ENCODE assay signal across 13 cellular contexts in the genomic region with DNA sequence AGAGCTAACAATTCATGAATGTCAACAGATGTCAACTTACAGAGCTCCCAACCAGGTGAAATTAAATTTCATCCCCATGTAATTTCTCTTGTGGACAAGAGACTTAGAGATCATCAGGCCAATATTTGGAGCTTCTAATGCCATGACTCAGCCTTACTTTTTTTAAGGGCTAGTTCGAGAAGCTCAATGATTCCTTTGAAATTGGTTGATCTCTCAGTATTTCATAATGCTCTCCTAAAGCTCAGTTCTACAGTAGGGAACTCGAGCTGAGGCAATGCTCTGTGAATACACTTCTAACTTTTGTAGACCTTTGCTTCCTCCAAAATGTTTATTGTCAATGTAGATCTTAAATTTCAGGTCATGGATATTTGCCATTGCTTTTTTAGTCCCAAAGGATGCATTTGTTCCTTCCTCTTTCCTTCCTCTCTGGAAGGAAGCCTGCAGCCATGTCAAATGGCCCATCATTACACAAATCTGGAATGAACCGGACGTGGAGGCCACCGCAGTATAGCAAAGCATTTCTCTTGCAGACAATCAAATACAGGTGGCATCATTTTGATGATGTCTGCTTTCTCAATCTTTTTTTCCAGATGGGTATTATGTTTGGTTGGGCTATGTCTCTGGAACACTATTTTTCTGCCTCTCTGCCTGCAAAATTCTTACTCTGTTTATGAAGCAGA. TPM values are rescaled to one million over a fixed set of nuclear protein-coding genes. Genes with fewer than 3 reads are reported as not detected.
DNase-seq lines count a peak whose midpoint lies in the region; ATAC-seq and TF ChIP-seq lines count a peak whose summit lies in the region.
"Had no signal": no experiment of that assay in that cellular context is flagged by ENCODE, and none has a peak within 500 bp of the region (broad histone marks: within the 10 kb centered on the region; RNA-seq: fewer than 3 reads in every experiment).

No MANE protein-coding gene starts in this region.

- no peaks in the 10 kb centered on the region for H3K27me3 Mint-ChIP-seq in activated naive CD4-positive, alpha-beta T cell treated with anti-CD3 and anti-CD28 coated beads, Interleukin-2, amount 50 U/mL, for 24 hours

- ATAC-seq in upper lobe of left lung (ENCODE audit: low FRiP score in 2 of 2) (no peak), HG02678 (IDR thresholded peaks at IDR 0.05; ENCODE audit: unreplicated experiment) (no peak)

- no peak for DNase-seq in activated naive CD4-positive, alpha-beta T cell treated with anti-CD3 and anti-CD28 coated beads, Interleukin-2, amount 50 U/mL, for 16 hours
- DNase-seq in Peyer's patch (peak in 1 of 3 donors; percentile 44), fibroblast of peridontal ligament (ENCODE audit: extremely low read depth) (peak; percentile 18), upper lobe of left lung (no peak)
- no peak for DNase-seq in NK-92 treated with Interleukin-12 subunit alpha and Interleukin-12 subunit beta, amount 100 ng/mL, for 24 hours (lab: John Stamatoyannopoulos, UW)
- no peak for DNase-seq in stimulated activated CD4-positive, alpha-beta T cell treated with anti-CD3 and anti-CD28 coated beads, Interleukin-2, amount 100 ng/mL, for 48 hours
- DNase-seq: activated CD4-positive, alpha-beta T cell treated with anti-CD3 and anti-CD28 coated beads, Interleukin-2, amount 50 U/mL, for 4 hours; Karpas-422; NCI-H446 had no signal

- 55% methylated on average over 5 of the region's 5 CpGs for WGBS in upper lobe of left lung, 2 donors

- H3K36me3 ChIP-seq in Peyer's patch (no peaks in the 10 kb centered on the region), upper lobe of left lung (peaks cover 0 to 57% (median 9%) of the 10 kb centered on the region in 4 donors)
- H3K36me3 ChIP-seq: HAP-1 had no signal

- TF ChIP-seq POLR2A in Peyer's patch (IDR thresholded peaks at IDR 0.05) (no peak), upper lobe of left lung (IDR thresholded peaks at IDR 0.05) (no peak)

- no peak overlapping the region for H3K4me3 ChIP-seq in Peyer's patch
- no peak overlapping the region for H3K4me3 ChIP-seq in upper lobe of left lung
- H3K4me3 ChIP-seq: HAP-1, SK-N-MC had no signal

- H3K4me1 Mint-ChIP-seq in activated naive CD4-positive, alpha-beta T cell treated with anti-CD3 and anti-CD28 coated beads, Interleukin-2, amount 50 U/mL, for 24 hours: peaks cover 89% of the 10 kb centered on the region

- no peak for TF ChIP-seq CTCF in Peyer's patch (IDR thresholded peaks at IDR 0.05)
- no peak for TF ChIP-seq CTCF in upper lobe of left lung (IDR thresholded peaks at IDR 0.05)

- no peaks in the 10 kb centered on the region for H3K9me3 Mint-ChIP-seq in activated naive CD4-positive, alpha-beta T cell treated with anti-CD3 and anti-CD28 coated beads, Interleukin-2, amount 50 U/mL, for 24 hours

- H3K27ac ChIP-seq in Peyer's patch (peak overlapping the region; percentile 75 to 93 (median 88)), upper lobe of left lung (peak overlapping the region; percentile 79 to 84 (median 83))
- H3K27ac ChIP-seq: SK-N-MC had no signal

- H3K4me1 ChIP-seq in Peyer's patch: peaks cover 0 to 29% (median 10%) of the 10 kb centered on the region in 4 donors
- peaks cover 24 to 49% (median 33%) of the 10 kb centered on the region in 4 donors for H3K4me1 ChIP-seq in upper lobe of left lung
- H3K4me1 ChIP-seq: HAP-1 had no signal

- H3K27me3 ChIP-seq in Peyer's patch (no peaks in the 10 kb centered on the region), upper lobe of left lung (no peaks in the 10 kb centered on the region)

- TF ChIP-seq EP300 in upper lobe of left lung (IDR thresholded peaks at IDR 0.05): no peak

- peak overlapping the region; percentile 95 for H3K4me3 Mint-ChIP-seq in activated naive CD4-positive, alpha-beta T cell treated with anti-CD3 and anti-CD28 coated beads, Interleukin-2, amount 50 U/mL, for 24 hours

- peak overlapping the region; percentile 99 for H3K27ac Mint-ChIP-seq in activated naive CD4-positive, alpha-beta T cell treated with anti-CD3 and anti-CD28 coated beads, Interleukin-2, amount 50 U/mL, for 24 hours

- H3K36me3 Mint-ChIP-seq in activated naive CD4-positive, alpha-beta T cell treated with anti-CD3 and anti-CD28 coated beads, Interleukin-2, amount 50 U/mL, for 24 hours: peaks cover 5% of the 10 kb centered on the region

- H3K9me3 ChIP-seq in Peyer's patch (no peaks in the 10 kb centered on the region), upper lobe of left lung (no peaks in the 10 kb centered on the region)
- H3K9me3 ChIP-seq: HAP-1 had no signal

RNA-seq across cellular contexts. Expression of gene STARD5, which starts 28.3 kb away (rescaled TPM):
- total RNA-seq in Peyer's patch: 10 to 100 TPM; 37.8 to 39.6 (median 38.7) TPM
- 1 to 10 TPM; 3.0 to 8.3 (median 5.6) TPM for total RNA-seq in upper lobe of left lung

Comparison
In these comparisons a context has a peak if more than half of its experiments do, and no peak if none do; other contexts are left out.
1. RNA of gene STARD5, which starts 28.3 kb away (total RNA-seq): 37.8 to 39.6 TPM in Peyer's patch; 3.0 to 8.3 TPM in upper lobe of left lung; every median in the first group is over 4 times any median in the second.